Comparison of ENCODE assay signal across 6 cellular contexts in the genomic region with DNA sequence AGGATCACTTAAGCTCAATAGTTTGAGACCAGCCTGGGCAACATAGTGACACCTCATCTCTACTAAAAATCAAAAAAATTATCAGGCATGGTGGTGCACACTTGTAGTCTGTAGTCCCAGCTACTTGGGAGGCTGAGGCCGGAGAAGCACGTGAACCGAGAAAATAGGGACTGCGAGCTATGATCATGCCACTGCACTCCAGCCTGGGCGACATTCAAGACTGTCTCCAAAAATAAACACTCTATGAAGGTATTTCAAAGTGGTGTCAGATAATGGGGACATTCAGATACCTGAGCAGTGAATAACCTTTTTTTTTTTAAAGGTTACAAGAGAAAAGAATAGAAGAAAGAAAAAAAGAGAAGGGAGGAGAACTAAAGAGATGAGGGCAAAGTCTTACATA.
"Had no signal": no experiment of that assay in that cellular context is flagged by ENCODE, and none has a peak within 500 bp of the region (broad histone marks: within the 10 kb centered on the region; RNA-seq: fewer than 3 reads in every experiment).

No MANE protein-coding gene starts in this region.

- H3K4me3 Mint-ChIP-seq: GM23338, H9 had no signal

- H3K9me3 Mint-ChIP-seq: GM23338, H9 had no signal

- H2AFZ ChIP-seq: GM23338 had no signal

- DNase-seq: H9, HCEC 1CT, IMR-90, KG1 had no signal

- H3K4me2 ChIP-seq: GM23338 had no signal

- ATAC-seq: GM23338, K562 had no signal

- H3K4me3 ChIP-seq: GM23338, K562 had no signal

- H3K27ac Mint-ChIP-seq: GM23338, H9 had no signal
